ENCODE assay signal across 12 cellular contexts in the genomic region with DNA sequence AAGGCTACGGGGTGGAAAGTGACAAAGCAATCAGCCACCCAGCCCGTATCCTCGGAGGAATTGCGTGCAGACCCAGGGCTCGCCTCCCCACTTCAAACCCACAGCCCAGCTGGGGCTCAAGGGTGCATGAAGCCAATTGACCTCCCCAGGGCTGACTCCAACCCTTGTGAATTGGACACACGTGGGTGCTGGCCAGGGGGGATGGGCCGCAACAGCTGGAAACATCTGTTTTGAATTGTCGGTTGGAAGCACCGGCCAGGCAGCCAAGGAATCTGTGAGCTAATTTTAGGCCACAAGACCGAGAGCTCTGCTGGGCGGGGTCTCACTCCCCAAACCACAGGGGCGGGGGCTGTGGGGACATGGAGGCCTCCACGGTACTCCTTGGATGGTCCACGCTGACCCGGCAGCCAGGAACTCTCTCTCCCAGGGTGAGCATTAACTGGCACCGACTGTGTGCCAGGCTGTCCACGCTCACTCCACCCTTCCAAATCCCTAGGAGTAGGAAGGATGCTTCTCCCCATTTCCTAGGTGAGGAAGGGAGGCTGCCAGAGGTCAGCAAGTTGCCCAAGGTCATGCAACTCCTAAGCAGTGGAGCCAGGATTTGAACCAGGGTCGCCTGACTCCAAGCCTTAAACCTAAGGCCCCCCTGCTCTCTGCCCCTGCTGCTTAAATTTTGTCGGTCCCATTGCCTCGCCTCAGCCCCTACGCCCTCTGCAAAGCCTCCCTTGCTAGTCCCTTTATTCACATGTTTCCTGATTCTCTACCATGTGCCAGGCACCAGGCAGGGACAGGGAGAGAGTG. TPM values are rescaled to one million over a fixed set of nuclear protein-coding genes. Genes with fewer than 3 reads are reported as not detected.
A peak's percentile ranks its signal among the peaks of the same experiment; 100 is the strongest.
DNase-seq lines count a peak whose midpoint lies in the region; ATAC-seq and TF ChIP-seq lines count a peak whose summit lies in the region.
"Had no signal": no experiment of that assay in that cellular context is flagged by ENCODE, and none has a peak within 500 bp of the region (broad histone marks: within the 10 kb centered on the region; RNA-seq: fewer than 3 reads in every experiment).

No MANE protein-coding gene starts in this region.

- H3K4me3 ChIP-seq in BLaER1: no peak overlapping the region
- H3K4me3 ChIP-seq in fibroblast of the aortic adventitia (ENCODE audit: low read depth, low read length): no peak overlapping the region

- H3K36me3 ChIP-seq in BLaER1: no peaks in the 10 kb centered on the region

- H3K27me3 ChIP-seq in BLaER1: no peaks in the 10 kb centered on the region

- intact Hi-C loops in posterior vena cava (cut with DNase I): no loop called here

- ATAC-seq in GM18873 (IDR thresholded peaks at IDR 0.05; ENCODE audit: low FRiP score, unreplicated experiment): no peak
- ATAC-seq: naive thymus-derived CD4-positive, alpha-beta T cell had no signal

- H3K9ac ChIP-seq in BLaER1: no peak overlapping the region; the same call in 1 of the 2 replicates

- H3K27ac ChIP-seq in BLaER1: peak overlapping the region; percentile 80

- peaks cover 88% of the 10 kb centered on the region for H3K4me1 ChIP-seq in BLaER1

- no peak for TF ChIP-seq CTCF in fibroblast of the aortic adventitia (IDR thresholded peaks at IDR 0.05; ENCODE audit: insufficient read depth, low read length)

- DNase-seq in RPMI7951 (ENCODE audit: low read depth) (peak; percentile 98), fibroblast of the aortic adventitia (ENCODE audit: low read depth) (peak; percentile 94), posterior vena cava (ENCODE audit: low spot score) (peak; percentile 91), NCI-H446 (lab: John Stamatoyannopoulos, UW) (no peak), NCI-H2107 (lab: John Stamatoyannopoulos, UW) (no peak), NCI-H748 (lab: John Stamatoyannopoulos, UW; ENCODE audit: unreplicated experiment) (no peak)
- DNase-seq: activated CD4-positive, CD25-positive, alpha-beta regulatory T cell; CD4-positive, alpha-beta memory T cell; KG1; naive thymus-derived CD4-positive, alpha-beta T cell had no signal

- H4K20me1 ChIP-seq in BLaER1: no peaks in the 10 kb centered on the region

- H3K9me3 ChIP-seq in BLaER1: no peaks in the 10 kb centered on the region

- peak overlapping the region; percentile 84 for H3K4me2 ChIP-seq in BLaER1

RNA-seq across cellular contexts. Expression of a gene that starts 11.9 kb away (rescaled TPM):
- total RNA-seq in RPMI7951 (2014; rRNA removed; shearing (Covaris generic)): 173 and 232 TPM in 2 replicates
- total RNA-seq in fibroblast of the aortic adventitia (ENCODE audit: low replicate concordance) (58.4 and 164 TPM in 2 replicates), posterior vena cava (10 to 100 TPM; 12.7 to 72.5 TPM)

RNA-seq across cellular contexts. Expression of a gene that starts 24.0 kb away (rescaled TPM):
- 0.88 and 1.7 TPM in 2 replicates for total RNA-seq in RPMI7951 (2014; rRNA removed; shearing (Covaris generic))
- total RNA-seq in fibroblast of the aortic adventitia (ENCODE audit: low replicate concordance) (0.57 and 1.5 TPM in 2 replicates), posterior vena cava (10 to 100 TPM in 1 of 2 donors, 1 to 10 TPM in 1; 5.1 to 14.4 TPM)

RNA-seq across cellular contexts. Expression of a gene that starts 47.3 kb away (rescaled TPM):
- total RNA-seq in RPMI7951 (2014; rRNA removed; shearing (Covaris generic)): 120 and 127 TPM in 2 replicates
- total RNA-seq in fibroblast of the aortic adventitia (ENCODE audit: low replicate concordance) (136 TPM in 2 replicates), posterior vena cava (100 to 1,000 TPM; 113 to 119 TPM)

RNA-seq across cellular contexts. Expression of a gene that starts 48.8 kb away (rescaled TPM):
- 32.5 and 37.6 TPM in 2 replicates for total RNA-seq in RPMI7951 (2014; rRNA removed; shearing (Covaris generic))
- total RNA-seq in fibroblast of the aortic adventitia (ENCODE audit: low replicate concordance) (46.6 and 105 TPM in 2 replicates), posterior vena cava (10 to 100 TPM; 27.4 to 28.9 TPM)

Comparison
In these comparisons a context has a peak if more than half of its experiments do, and no peak if none do; other contexts are left out.
1. DNase-seq: peak in RPMI7951 (single experiment), fibroblast of the aortic adventitia (single experiment) and posterior vena cava (single experiment); none in NCI-H446 (0 of 2), NCI-H2107 (single experiment) and NCI-H748 (single experiment).